Comparison of ENCODE assay signal across 18 cellular contexts in the genomic region with DNA sequence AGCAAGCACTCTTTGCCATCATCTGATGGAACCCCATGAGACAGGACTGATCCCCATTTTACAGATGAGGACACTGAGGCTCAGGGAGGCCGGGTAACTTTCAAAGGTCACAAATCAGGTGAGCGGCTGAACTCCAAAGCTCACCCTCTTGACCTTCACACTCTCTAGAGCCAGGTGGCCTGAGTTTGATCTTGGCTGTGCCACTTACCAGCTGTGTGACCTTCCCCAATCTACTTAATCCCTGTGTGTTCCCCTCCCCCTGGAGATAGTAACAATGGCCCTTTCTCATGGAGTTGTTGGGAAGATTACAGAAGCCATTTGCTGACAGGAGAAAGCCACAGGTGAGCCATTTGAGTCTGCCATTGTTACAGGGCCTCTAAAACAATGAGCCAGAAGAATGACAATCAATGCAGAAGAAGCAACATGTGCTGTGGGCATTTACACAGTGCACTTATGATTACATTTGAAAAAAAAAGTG. TPM values are rescaled to one million over a fixed set of nuclear protein-coding genes. Genes with fewer than 3 reads are reported as not detected.
"Had no signal": no experiment of that assay in that cellular context is flagged by ENCODE, and none has a peak within 500 bp of the region (broad histone marks: within the 10 kb centered on the region; RNA-seq: fewer than 3 reads in every experiment).

No MANE protein-coding gene starts in this region.

- ATAC-seq: activated T-helper 17 cell treated with anti-CD3 and anti-CD28 coated beads, Interleukin-2, amount 50 U/mL, for 72 hours; left cardiac atrium; mucosa of descending colon; naive thymus-derived CD8-positive, alpha-beta T cell had no signal

- H3K4me3 ChIP-seq: adrenal gland, coronary artery, mucosa of descending colon, skin epidermis, tibial artery, vagina had no signal

- H3K4me1 ChIP-seq: adrenal gland, tibial artery had no signal

- H3K27ac ChIP-seq: adrenal gland, coronary artery, skin epidermis, tibial artery, vagina had no signal

- H3K36me3 ChIP-seq: adrenal gland, tibial artery, vagina had no signal

- DNase-seq: activated B cell treated with CpG ODN at 0.5 μM for 24 hours; activated CD4-positive, alpha-beta T cell treated with anti-CD3 and anti-CD28 coated beads, Interleukin-2, amount 10 ng/mL, durations not matched to agents 24 days and 14 days; activated CD8-positive, alpha-beta memory T cell treated with anti-CD3 and anti-CD28 coated beads for 24 hours; activated naive CD4-positive, alpha-beta T cell treated with anti-CD3 and anti-CD28 coated beads, Interleukin-2, amount 50 U/mL, for 16 hours; adrenal gland; caudate nucleus; effector CD4-positive, alpha-beta T cell; foreskin melanocyte; head of caudate nucleus; left cardiac atrium; mucosa of descending colon; naive thymus-derived CD8-positive, alpha-beta T cell; tibial artery had no signal

- H3K27me3 ChIP-seq: adrenal gland, vagina had no signal

- H3K9me3 ChIP-seq: adrenal gland, mucosa of descending colon, tibial artery, vagina had no signal

RNA-seq across cellular contexts. Expression of gene BMP7, which starts 34.5 kb away (rescaled TPM):
- total RNA-seq: activated B cell treated with CpG ODN at 0.5 μM for 24 hours; activated T-helper 17 cell treated with anti-CD3 and anti-CD28 coated beads, Interleukin-2, amount 50 U/mL, for 72 hours; lung microvascular endothelial cell; naive thymus-derived CD8-positive, alpha-beta T cell had no signal
- polyA plus RNA-seq: naive thymus-derived CD8-positive, alpha-beta T cell had no signal
